Comparison of ENCODE assay signal across 9 cellular contexts in genomic region chr10:72263613-72264241, GRCh38.
DNase-seq lines count a peak whose midpoint lies in the region; ATAC-seq lines count a peak whose summit lies in the region.
"Had no signal": no experiment of that assay in that cellular context is flagged by ENCODE, and none has a peak within 500 bp of the region (broad histone marks: within the 10 kb centered on the region; RNA-seq: fewer than 3 reads in every experiment).

No MANE protein-coding gene starts in this region.

- no peaks in the 10 kb centered on the region for H3K9me3 ChIP-seq in mucosa of stomach (ENCODE audit: control insufficient read depth, low read length)
- H3K9me3 ChIP-seq: testis had no signal

- H3K36me3 ChIP-seq in mucosa of stomach (ENCODE audit: control insufficient read depth, insufficient read depth, low read length): no peaks in the 10 kb centered on the region

- H3K9ac ChIP-seq in mucosa of stomach (ENCODE audit: low read length): peak overlapping the region; percentile 23

- peaks cover 36% of the 10 kb centered on the region for H3K4me1 ChIP-seq in mucosa of stomach (ENCODE audit: control insufficient read depth, insufficient read depth, low read length)

- H3K4me3 ChIP-seq in mucosa of stomach (ENCODE audit: low read length): no peak overlapping the region
- H3K4me3 ChIP-seq: testis had no signal

- ATAC-seq in HG03521 (IDR thresholded peaks at IDR 0.05; ENCODE audit: unreplicated experiment) (no peak), HG03175 (IDR thresholded peaks at IDR 0.05; ENCODE audit: unreplicated experiment) (no peak)

- DNase-seq in DMS79 treated with DMSO at 0.1 percent for 48 hours (lab: John Stamatoyannopoulos, UW) (peak; percentile 74), NCI-H187 (lab: John Stamatoyannopoulos, UW) (peak; percentile 30 to 83), NCI-H446 treated with DMSO at 0.1 percent for 48 hours (lab: John Stamatoyannopoulos, UW) (no peak), SW 1271 (lab: John Stamatoyannopoulos, UW) (no peak)
- DNase-seq in activated effector memory CD4-positive, alpha-beta T cell treated with Interleukin-2 at 50 U/mL for 16 hours: peak; percentile 24
- DNase-seq: testis had no signal

- H3K27me3 ChIP-seq in mucosa of stomach (ENCODE audit: control insufficient read depth, insufficient read depth, low read length): no peaks in the 10 kb centered on the region
- H3K27me3 ChIP-seq: testis had no signal

Comparison
In these comparisons a context has a peak if more than half of its experiments do, and no peak if none do; other contexts are left out.
1. DNase-seq: peak in DMS79 treated with DMSO at 0.1 percent for 48 hours (single experiment), NCI-H187 (2 of 2) and activated effector memory CD4-positive, alpha-beta T cell treated with Interleukin-2 at 50 U/mL for 16 hours (single experiment); none in NCI-H446 treated with DMSO at 0.1 percent for 48 hours (single experiment) and SW 1271 (0 of 2).